22 cellular contexts compared by ENCODE assay signal in the genomic region with DNA sequence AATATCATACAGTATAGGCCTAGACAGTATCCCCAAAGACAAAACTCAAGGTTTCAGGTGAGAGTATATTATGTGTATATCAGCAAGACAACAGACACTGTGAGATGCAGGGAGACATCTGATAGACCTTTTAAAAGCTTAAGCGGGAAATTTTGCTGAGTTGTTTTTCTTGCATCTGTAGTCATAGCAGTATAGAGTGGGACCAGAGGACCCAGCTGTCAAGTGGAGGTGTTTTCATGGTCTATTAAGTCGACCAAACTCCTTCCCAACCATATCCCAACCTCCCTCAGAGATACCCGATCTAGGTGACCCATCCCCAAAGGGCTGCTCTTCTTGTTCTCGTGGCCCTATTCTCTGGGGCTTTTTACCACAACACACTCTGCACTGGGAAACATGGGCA.
"Had no signal": no experiment of that assay in that cellular context is flagged by ENCODE, and none has a peak within 500 bp of the region (broad histone marks: within the 10 kb centered on the region; RNA-seq: fewer than 3 reads in every experiment).

No MANE protein-coding gene starts in this region.

- H3K36me3 Mint-ChIP-seq: stimulated activated memory B cell treated with anti-CD40 and anti-IgM and Interleukin-4, amounts not matched to agents 10 μg/mL and 1 μg/mL and 100 μg/mL, for 72 hours had no signal

- DNase-seq: activated CD4-positive, alpha-beta T cell treated with anti-CD3 and anti-CD28 coated beads, Interleukin-2, amount 10 ng/mL, durations not matched to agents 24 days and 14 days; activated CD8-positive, alpha-beta memory T cell treated with anti-CD3 and anti-CD28 coated beads, Interleukin-2, amount 50 U/mL, for 4 hours; activated naive CD4-positive, alpha-beta T cell; colonic mucosa; foreskin melanocyte; glutamatergic neuron; hippocampal formation; islet precursor cell; mammary epithelial cell; midbrain; sigmoid colon; stimulated activated CD4-positive, alpha-beta T cell treated with anti-CD3 and anti-CD28 coated beads, Interleukin-4, amount 100 ng/mL, for 4 hours had no signal

- H3K4me3 ChIP-seq: colonic mucosa, prostate gland, sigmoid colon, tibial nerve had no signal

- ATAC-seq: activated T-helper 17 cell treated with anti-CD3 and anti-CD28 coated beads, Interleukin-2, amount 50 U/mL, for 72 hours; left lobe of liver; SK-N-SH treated with all-trans-retinoic acid at 6 μM for 48 hours; stimulated activated memory B cell treated with anti-CD40 and anti-IgM and Interleukin-4, amounts not matched to agents 10 μg/mL and 1 μg/mL and 100 μg/mL, for 72 hours had no signal

- FAIRE-seq: urothelium cell line had no signal

- H3K27me3 ChIP-seq: ascending aorta, colonic mucosa, sigmoid colon, tibial nerve had no signal

- H3K4me1 ChIP-seq: colonic mucosa, prostate gland, tibial nerve had no signal

- H3K9me3 ChIP-seq: ascending aorta, colonic mucosa, prostate gland, sigmoid colon, tibial nerve had no signal

- H3K27ac ChIP-seq: ascending aorta, colonic mucosa, prostate gland, sigmoid colon, tibial nerve had no signal

- H3K27ac Mint-ChIP-seq: activated CD4-positive, alpha-beta T cell treated with anti-CD3 and anti-CD28 coated beads, Interleukin-2, amount 10 ng/mL, durations not matched to agents 24 days and 14 days; activated T-helper 17 cell treated with anti-CD3 and anti-CD28 coated beads, Interleukin-2, amount 50 U/mL, for 72 hours; stimulated activated memory B cell treated with anti-CD40 and anti-IgM and Interleukin-4, amounts not matched to agents 10 μg/mL and 1 μg/mL and 100 μg/mL, for 72 hours had no signal

- H3K9me3 Mint-ChIP-seq: activated T-helper 17 cell treated with anti-CD3 and anti-CD28 coated beads, Interleukin-2, amount 50 U/mL, for 72 hours; central memory CD8-positive, alpha-beta T cell; neural crest cell; stimulated activated memory B cell treated with anti-CD40 and anti-IgM and Interleukin-4, amounts not matched to agents 10 μg/mL and 1 μg/mL and 100 μg/mL, for 72 hours had no signal

- H3K4me3 Mint-ChIP-seq: activated CD4-positive, alpha-beta T cell treated with anti-CD3 and anti-CD28 coated beads, Interleukin-2, amount 10 ng/mL, durations not matched to agents 24 days and 14 days; activated T-helper 17 cell treated with anti-CD3 and anti-CD28 coated beads, Interleukin-2, amount 50 U/mL, for 72 hours; central memory CD8-positive, alpha-beta T cell; neural crest cell; stimulated activated memory B cell treated with anti-CD40 and anti-IgM and Interleukin-4, amounts not matched to agents 10 μg/mL and 1 μg/mL and 100 μg/mL, for 72 hours had no signal

- H3K27me3 Mint-ChIP-seq: activated CD4-positive, alpha-beta T cell treated with anti-CD3 and anti-CD28 coated beads, Interleukin-2, amount 10 ng/mL, durations not matched to agents 24 days and 14 days; activated T-helper 17 cell treated with anti-CD3 and anti-CD28 coated beads, Interleukin-2, amount 50 U/mL, for 72 hours; central memory CD8-positive, alpha-beta T cell; stimulated activated memory B cell treated with anti-CD40 and anti-IgM and Interleukin-4, amounts not matched to agents 10 μg/mL and 1 μg/mL and 100 μg/mL, for 72 hours had no signal

- H3K36me3 ChIP-seq: ascending aorta, colonic mucosa, prostate gland, sigmoid colon, tibial nerve had no signal

- H3K4me1 Mint-ChIP-seq: activated T-helper 17 cell treated with anti-CD3 and anti-CD28 coated beads, Interleukin-2, amount 50 U/mL, for 72 hours; neural crest cell; stimulated activated memory B cell treated with anti-CD40 and anti-IgM and Interleukin-4, amounts not matched to agents 10 μg/mL and 1 μg/mL and 100 μg/mL, for 72 hours had no signal
